ENCODE assay signal across 28 cellular contexts in genomic region chr4:38359113-38359512, GRCh38.
"Had no signal": no experiment of that assay in that cellular context is flagged by ENCODE, and none has a peak within 500 bp of the region (broad histone marks: within the 10 kb centered on the region; RNA-seq: fewer than 3 reads in every experiment).

No MANE protein-coding gene starts in this region.

- H3K9me3 ChIP-seq: gastroesophageal sphincter, neutrophil, right lobe of liver, suprapubic skin, vagina had no signal

- H3K9ac ChIP-seq: parathyroid adenoma had no signal

- H3K4me3 ChIP-seq: esophagus muscularis mucosa, gastroesophageal sphincter, heart left ventricle, hepatocyte, left lung, mucosa of descending colon, right lobe of liver, suprapubic skin, vagina had no signal

- H3K36me3 Mint-ChIP-seq: mesothelial cell of epicardium; naive B cell; natural killer cell treated with Interleukin-12 subunit alpha and Interleukin-12 subunit beta and Interleukin-15 and Interleukin-18, amount 100 ng/mL, for 72 hours had no signal

- FAIRE-seq: endothelial cell of umbilical vein, small intestine had no signal

- H3K79me2 ChIP-seq: hepatocyte, parathyroid adenoma had no signal

- H3K27ac ChIP-seq: esophagus muscularis mucosa, foreskin keratinocyte, gastroesophageal sphincter, heart left ventricle, hepatocyte, left lung, neutrophil, parathyroid adenoma, right lobe of liver, suprapubic skin, vagina had no signal

- H3K4me3 Mint-ChIP-seq: mesothelial cell of epicardium; naive B cell; natural killer cell treated with Interleukin-12 subunit alpha and Interleukin-12 subunit beta and Interleukin-15 and Interleukin-18, amount 100 ng/mL, for 72 hours; neural crest cell; stimulated activated naive CD8-positive, alpha-beta T cell treated with anti-CD3 and anti-CD28 coated beads, Interleukin-15, amount 100 ng/mL, for 72 hours had no signal

- H3K9me3 Mint-ChIP-seq: natural killer cell treated with Interleukin-12 subunit alpha and Interleukin-12 subunit beta and Interleukin-15 and Interleukin-18, amount 100 ng/mL, for 72 hours had no signal

- H3K27me3 ChIP-seq: esophagus muscularis mucosa, foreskin keratinocyte, gastroesophageal sphincter, heart left ventricle, hepatocyte, left lung, neutrophil, right lobe of liver, suprapubic skin, vagina had no signal

- ATAC-seq: foreskin keratinocyte; gastroesophageal sphincter; heart left ventricle; left cardiac atrium; left lung; mucosa of descending colon; natural killer cell treated with Interleukin-12 subunit alpha and Interleukin-12 subunit beta and Interleukin-15 and Interleukin-18, amount 100 ng/mL, for 72 hours; right lobe of liver; stimulated activated naive CD8-positive, alpha-beta T cell treated with anti-CD3 and anti-CD28 coated beads, Interleukin-15, amount 100 ng/mL, for 72 hours had no signal

- H3K4me2 ChIP-seq: hepatocyte had no signal

- H3K27ac Mint-ChIP-seq: mesothelial cell of epicardium; naive B cell; progenitor cell of endocrine pancreas; stimulated activated naive CD8-positive, alpha-beta T cell treated with anti-CD3 and anti-CD28 coated beads, Interleukin-15, amount 100 ng/mL, for 72 hours had no signal

- DNase-seq: dermis blood vessel endothelial cell; effector memory CD4-positive, alpha-beta T cell; foreskin keratinocyte; heart left ventricle; left cardiac atrium; left lung; mesenchymal stem cell; mucosa of descending colon; naive B cell; right lobe of liver; small intestine; stimulated activated CD4-positive, alpha-beta T cell treated with anti-CD3 and anti-CD28 coated beads, Interleukin-15, amount 100 ng/mL, for 24 hours; stimulated activated CD4-positive, alpha-beta T cell treated with anti-CD3 and anti-CD28 coated beads, Interleukin-2, amount 100 ng/mL, for 48 hours; stimulated activated naive CD4-positive, alpha-beta T cell; stimulated activated naive CD8-positive, alpha-beta T cell treated with anti-CD3 and anti-CD28 coated beads, Interleukin-15, amount 100 ng/mL, for 72 hours; trophoblast cell had no signal

- H3K27me3 Mint-ChIP-seq: naive B cell; progenitor cell of endocrine pancreas; stimulated activated naive CD8-positive, alpha-beta T cell treated with anti-CD3 and anti-CD28 coated beads, Interleukin-15, amount 100 ng/mL, for 72 hours had no signal

- H3K4me1 ChIP-seq: foreskin keratinocyte, heart left ventricle, left lung, parathyroid adenoma, right lobe of liver had no signal

- H3K36me3 ChIP-seq: esophagus muscularis mucosa, gastroesophageal sphincter, heart left ventricle, left lung, neutrophil, right lobe of liver, suprapubic skin, vagina had no signal

- H3K4me1 Mint-ChIP-seq: naive B cell had no signal

- H2AFZ ChIP-seq: hepatocyte, parathyroid adenoma had no signal
